ENCODE assay signal across 9 cellular contexts in the genomic region with DNA sequence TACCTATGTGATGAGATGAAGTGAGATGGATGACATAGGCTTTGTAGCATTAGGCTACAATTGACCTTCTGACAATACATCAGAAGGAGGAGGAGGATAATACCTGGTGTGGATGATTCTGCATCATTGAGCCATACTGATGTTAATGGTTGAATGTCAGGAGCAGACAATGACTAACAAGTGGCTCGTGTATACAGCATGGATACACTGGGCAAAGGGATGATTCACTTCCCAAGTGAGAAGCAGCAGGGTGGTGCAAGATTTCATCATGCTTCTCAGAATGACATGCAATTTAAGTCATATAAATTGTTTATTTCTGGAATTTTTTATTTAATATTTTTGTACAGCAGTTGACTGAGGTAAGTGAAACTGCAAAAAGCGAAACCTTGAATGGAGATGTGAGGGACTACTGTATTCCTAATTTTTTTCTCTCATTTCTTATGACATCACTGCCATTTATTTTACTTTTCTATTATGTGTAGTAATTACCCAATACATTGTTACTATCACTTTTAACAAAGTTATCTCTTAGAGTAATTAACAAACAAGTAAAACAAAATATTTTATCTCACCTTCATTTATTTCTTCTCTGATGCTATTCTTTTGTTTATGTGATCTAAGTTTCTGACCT. TPM values are rescaled to one million over a fixed set of nuclear protein-coding genes. Genes with fewer than 3 reads are reported as not detected.
DNase-seq lines count a peak whose midpoint lies in the region; ATAC-seq, FAIRE-seq and TF ChIP-seq lines count a peak whose summit lies in the region.
"Had no signal": no experiment of that assay in that cellular context is flagged by ENCODE, and none has a peak within 500 bp of the region (broad histone marks: within the 10 kb centered on the region; RNA-seq: fewer than 3 reads in every experiment).

No MANE protein-coding gene starts in this region.

- no peak overlapping the region for H3K9ac ChIP-seq in keratinocyte (ENCODE audit: control insufficient read depth, extremely low read depth, insufficient read depth, low read length)

- peaks cover 4% of the 10 kb centered on the region for H3K4me1 ChIP-seq in keratinocyte (ENCODE audit: control insufficient read depth, extremely low read depth, insufficient read depth, low read length)
- H3K4me1 ChIP-seq: SJCRH30 had no signal

- no peaks in the 10 kb centered on the region for H3K36me3 Mint-ChIP-seq in WTC11

- no peaks in the 10 kb centered on the region for H3K36me3 ChIP-seq in keratinocyte (ENCODE audit: control insufficient read depth in 2 of 2, extremely low read depth in 1 of 2, insufficient read depth in 2 of 2, low read length in 2 of 2)
- H3K36me3 ChIP-seq: SJCRH30 had no signal

- H3K9me1 ChIP-seq in keratinocyte (ENCODE audit: control insufficient read depth, extremely low read depth, insufficient read depth, low read length): no peaks in the 10 kb centered on the region

- no peak for TF ChIP-seq CTCF in HL-60 (IDR thresholded peaks at IDR 0.05; ENCODE audit: insufficient read depth, low read length)
- no peak for TF ChIP-seq CTCF in WTC11 (IDR thresholded peaks at IDR 0.05)
- TF ChIP-seq CTCF in keratinocyte (optimal IDR thresholded peaks at IDR 0.05 in 1 of 3, IDR thresholded peaks at IDR 0.05 in 1 of 3, conservative IDR thresholded peaks at IDR 0.05 in 1 of 3; ENCODE audit: extremely low read depth in 1 of 3, insufficient read depth in 2 of 3, low read length in 3 of 3): no peak
- TF ChIP-seq CTCF in GM13977 (IDR thresholded peaks at IDR 0.05; ENCODE audit: extremely low read depth, insufficient read depth, missing control alignments): no peak

- peak; percentile 96 for FAIRE-seq in keratinocyte (lab: Jason Lieb, UNC)

- H3K4me3 ChIP-seq in HL-60 (replicated peaks; ENCODE audit: insufficient read depth, low read length): no peak overlapping the region
- no peak overlapping the region for H3K4me3 ChIP-seq in keratinocyte (ENCODE audit: control insufficient read depth in 2 of 3, extremely low read depth in 1 of 3, insufficient read depth in 2 of 3, low read depth in 1 of 3, low read length in 3 of 3)
- H3K4me3 ChIP-seq: SJCRH30 had no signal

- H3K4me2 ChIP-seq in keratinocyte (ENCODE audit: control insufficient read depth, extremely low read depth, insufficient read depth, low read depth, low read length): peak overlapping the region; percentile 55

- no peaks in the 10 kb centered on the region for H3K4me1 Mint-ChIP-seq in WTC11

- no peaks in the 10 kb centered on the region for H4K20me1 ChIP-seq in keratinocyte (ENCODE audit: control insufficient read depth, extremely low read depth, insufficient read depth, low read length)

- DNase-seq in AG20443 (ENCODE audit: low spot score) (peak; percentile 44), HL-60 (ENCODE audit: low read depth in 1 of 2, low spot score in 1 of 2) (peak; percentile 21 to 36), WTC11 (ENCODE audit: low spot score) (no peak), keratinocyte (ENCODE audit: low read depth, low spot score) (peak; percentile 33), GM13977 (ENCODE audit: low spot score) (no peak), DMS 273 treated with DMSO at 0.1 percent for 48 hours (lab: John Stamatoyannopoulos, UW) (no peak), cerebellum (ENCODE audit: low spot score) (no peak)
- DNase-seq: SJCRH30 had no signal

- H3K27me3 ChIP-seq in HL-60 (ENCODE audit: insufficient read depth, poor library complexity, severe bottlenecking) (no peaks in the 10 kb centered on the region), keratinocyte (ENCODE audit: control insufficient read depth, extremely low read depth, insufficient read depth, low read length) (no peaks in the 10 kb centered on the region)
- H3K27me3 ChIP-seq: SJCRH30 had no signal

- H2AFZ ChIP-seq in keratinocyte (ENCODE audit: control insufficient read depth, low read length): no peak overlapping the region

- CTCF ChIA-PET in WTC11 (lab: Charles Lee): no interaction called here

- H3K9me3 ChIP-seq in keratinocyte (ENCODE audit: control insufficient read depth, low read depth, low read length): no peaks in the 10 kb centered on the region
- H3K9me3 ChIP-seq: SJCRH30 had no signal

- H3K9me3 Mint-ChIP-seq in WTC11: no peaks in the 10 kb centered on the region

- dilution Hi-C loops in keratinocyte (cut with MboI; ENCODE audit: extremely low pct_ligation_motif_present, low sequenced_read_pairs): no loop called here

- H3K27me3 Mint-ChIP-seq in WTC11 (ENCODE audit: low read depth): no peaks in the 10 kb centered on the region

- in situ Hi-C loops in GM13977 (cut with MboI; ENCODE audit: low pct_unique_long_range_greater_than_20kb, low sequenced_read_pairs, unreplicated experiment): no loop called here

- no peak overlapping the region for H3K27ac Mint-ChIP-seq in WTC11

- H3K79me2 ChIP-seq in keratinocyte (ENCODE audit: control insufficient read depth, insufficient read depth, low read length): no peaks in the 10 kb centered on the region

- no peak overlapping the region for H3K4me3 Mint-ChIP-seq in WTC11

- H3K27ac ChIP-seq in HL-60 (replicated peaks): no peak overlapping the region
- H3K27ac ChIP-seq in keratinocyte (ENCODE audit: control insufficient read depth, insufficient read depth, low read length): peak overlapping the region; percentile 71
- H3K27ac ChIP-seq: SJCRH30 had no signal

- ATAC-seq in WTC11 (peak; percentile 56), HG03521 (IDR thresholded peaks at IDR 0.05; ENCODE audit: unreplicated experiment) (no peak)

- POLR2A ChIA-PET in WTC11 (lab: Charles Lee): no interaction called here

TF ChIP-seq in WTC11, 78 proteins besides CTCF, POLR2A, EP300 and RAD21:
- TF ChIP-seq GABPB1 (CRISPR knock-in tag; IDR thresholded peaks at IDR 0.05): peak; percentile 96
- TF ChIP-seq, protein P1, sequence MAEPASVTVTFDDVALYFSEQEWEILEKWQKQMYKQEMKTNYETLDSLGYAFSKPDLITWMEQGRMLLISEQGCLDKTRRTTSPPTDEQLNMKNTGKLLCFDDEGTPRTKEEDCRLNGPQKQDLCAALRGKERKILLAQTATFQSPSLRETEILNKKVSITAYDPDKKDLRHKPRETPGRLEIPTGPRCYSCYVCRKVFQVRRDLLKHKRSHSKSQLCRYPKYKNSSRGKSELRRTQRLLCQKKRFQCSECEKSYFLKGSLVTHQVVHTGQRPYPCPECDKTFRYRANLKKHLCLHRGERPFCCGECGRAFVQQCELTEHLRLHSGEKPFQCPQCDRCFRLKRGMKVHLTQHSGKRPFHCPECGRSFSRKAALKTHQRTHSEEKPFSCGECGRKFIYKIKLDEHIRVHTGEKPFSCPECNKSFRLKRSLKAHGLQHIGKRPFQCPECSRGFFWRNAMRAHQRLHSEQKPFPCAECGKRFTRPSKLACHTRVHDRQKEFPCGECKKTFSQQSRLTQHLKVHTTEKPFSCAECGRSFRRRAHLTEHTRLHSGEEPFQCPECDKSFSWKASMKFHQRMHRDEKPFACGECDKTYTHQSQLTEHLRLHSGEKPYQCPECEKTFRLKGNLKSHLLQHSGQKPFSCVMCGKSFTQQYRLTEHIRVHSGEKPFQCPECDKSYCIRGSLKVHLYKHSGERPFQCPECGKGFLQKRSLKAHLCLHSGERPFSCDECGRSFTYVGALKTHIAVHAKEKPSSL (CRISPR knock-in tag; conservative IDR thresholded peaks at IDR 0.05): no peak
- TF ChIP-seq MXD4 (CRISPR knock-in tag; IDR thresholded peaks at IDR 0.05; ENCODE audit: borderline replicate concordance): no peak
- TF ChIP-seq, protein P2, sequence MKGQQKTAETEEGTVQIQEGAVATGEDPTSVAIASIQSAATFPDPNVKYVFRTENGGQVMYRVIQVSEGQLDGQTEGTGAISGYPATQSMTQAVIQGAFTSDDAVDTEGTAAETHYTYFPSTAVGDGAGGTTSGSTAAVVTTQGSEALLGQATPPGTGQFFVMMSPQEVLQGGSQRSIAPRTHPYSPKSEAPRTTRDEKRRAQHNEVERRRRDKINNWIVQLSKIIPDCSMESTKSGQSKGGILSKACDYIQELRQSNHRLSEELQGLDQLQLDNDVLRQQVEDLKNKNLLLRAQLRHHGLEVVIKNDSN (CRISPR knock-in tag; IDR thresholded peaks at IDR 0.05): no peak
- TF ChIP-seq, protein P3, sequence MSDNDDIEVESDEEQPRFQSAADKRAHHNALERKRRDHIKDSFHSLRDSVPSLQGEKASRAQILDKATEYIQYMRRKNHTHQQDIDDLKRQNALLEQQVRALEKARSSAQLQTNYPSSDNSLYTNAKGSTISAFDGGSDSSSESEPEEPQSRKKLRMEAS (CRISPR knock-in tag; IDR thresholded peaks at IDR 0.05): no peak
- no peak for TF ChIP-seq ZNF121 (CRISPR knock-in tag; IDR thresholded peaks at IDR 0.05)
- TF ChIP-seq ZNF416 (CRISPR knock-in tag; IDR thresholded peaks at IDR 0.05): no peak
- no peak for TF ChIP-seq JAZF1 (CRISPR knock-in tag; IDR thresholded peaks at IDR 0.05)

RNA-seq across cellular contexts. Expression of a gene that starts 34.4 kb away (rescaled TPM):
- total RNA-seq in WTC11 (2021) (36.0 to 44.1 TPM (median 40.4 TPM) in 3 replicates), cerebellum (93.3 TPM)
- polyA plus RNA-seq in keratinocyte: 26.0 to 38.9 TPM (median 29.9 TPM) in 3 replicates
- 20.2 TPM for polyA plus RNA-seq in keratinocyte (2011; ENCODE audit: low read depth)
- 22.2 and 42.2 TPM in 2 replicates for polyA plus RNA-seq in keratinocyte (2011; cell fraction: cytosol; rRNA removed)
- 25.4 and 30.3 TPM in 2 replicates for polyA plus RNA-seq in keratinocyte (2011; cell fraction: nucleus; rRNA removed)
- polyA plus RNA-seq in keratinocyte (2012; ENCODE audit: low replicate concordance): 28.6 and 29.9 TPM in 2 replicates
- polyA minus RNA-seq in keratinocyte: 8.8 to 112 TPM (median 58.2 TPM) in 3 replicates
- 48.3 TPM for polyA minus RNA-seq in keratinocyte (2011; cell fraction: cytosol; rRNA and poly(A)+ RNA removed)
- polyA minus RNA-seq in keratinocyte (2011; cell fraction: nucleus; rRNA and poly(A)+ RNA removed): 43.1 and 93.5 TPM in 2 replicates

Comparison
In these comparisons a context has a peak if more than half of its experiments do, and no peak if none do; other contexts are left out.
1. DNase-seq: peak in AG20443 (single experiment), HL-60 (2 of 2) and keratinocyte (single experiment); none in WTC11 (single experiment), GM13977 (single experiment), DMS 273 treated with DMSO at 0.1 percent for 48 hours (single experiment) and cerebellum (single experiment).